In genomic region chr3:109545746-109546145, GRCh38 we compare ENCODE assay signal across 21 cellular contexts.
DNase-seq lines count a peak whose midpoint lies in the region; ATAC-seq lines count a peak whose summit lies in the region.
"Had no signal": no experiment of that assay in that cellular context is flagged by ENCODE, and none has a peak within 500 bp of the region (broad histone marks: within the 10 kb centered on the region; RNA-seq: fewer than 3 reads in every experiment).

No MANE protein-coding gene starts in this region.

- H3K36me3 Mint-ChIP-seq in activated CD4-positive, alpha-beta T cell treated with anti-CD3 and anti-CD28 coated beads, Interleukin-2, amount 10 ng/mL, durations not matched to agents 24 days and 14 days (ENCODE audit: low read depth): no peaks in the 10 kb centered on the region
- no peaks in the 10 kb centered on the region for H3K36me3 Mint-ChIP-seq in activated naive CD8-positive, alpha-beta T cell treated with anti-CD3 and anti-CD28 coated beads for 36 hours

- H3K4me3 Mint-ChIP-seq in activated CD4-positive, alpha-beta T cell treated with anti-CD3 and anti-CD28 coated beads, Interleukin-2, amount 10 ng/mL, durations not matched to agents 24 days and 14 days: no peak overlapping the region
- no peak overlapping the region for H3K4me3 Mint-ChIP-seq in activated naive CD8-positive, alpha-beta T cell treated with anti-CD3 and anti-CD28 coated beads for 36 hours

- no peaks in the 10 kb centered on the region for H3K4me1 Mint-ChIP-seq in activated CD4-positive, alpha-beta T cell treated with anti-CD3 and anti-CD28 coated beads, Interleukin-2, amount 10 ng/mL, durations not matched to agents 24 days and 14 days
- H3K4me1 Mint-ChIP-seq in activated naive CD8-positive, alpha-beta T cell treated with anti-CD3 and anti-CD28 coated beads for 36 hours: no peaks in the 10 kb centered on the region

- intact Hi-C loops in activated CD4-positive, alpha-beta T cell treated with anti-CD3 and anti-CD28 coated beads, Interleukin-2, amount 10 ng/mL, durations not matched to agents 24 days and 14 days (cut with micrococcal nuclease): no loop called here

- no peak overlapping the region for H3K27ac Mint-ChIP-seq in activated CD4-positive, alpha-beta T cell treated with anti-CD3 and anti-CD28 coated beads, Interleukin-2, amount 10 ng/mL, durations not matched to agents 24 days and 14 days
- no peak overlapping the region for H3K27ac Mint-ChIP-seq in activated naive CD8-positive, alpha-beta T cell treated with anti-CD3 and anti-CD28 coated beads for 36 hours

- no peak for ATAC-seq in GM21367 (IDR thresholded peaks at IDR 0.05; ENCODE audit: unreplicated experiment)
- ATAC-seq: HepG2, K562, PC-3, Right ventricle myocardium inferior, SK-N-SH treated with all-trans-retinoic acid at 6 μM for 48 hours had no signal

- DNase-seq in activated CD4-positive, alpha-beta T cell treated with anti-CD3 and anti-CD28 coated beads, Interleukin-2, amount 10 ng/mL, durations not matched to agents 24 days and 14 days: peak; percentile 25
- DNase-seq in activated CD4-positive, alpha-beta T cell treated with anti-CD3 and anti-CD28 coated beads, Interleukin-2, amount 50 U/mL, for 1 hour: no peak
- peak; percentile 24 for DNase-seq in RPMI8226
- no peak for DNase-seq in activated naive CD8-positive, alpha-beta T cell treated with anti-CD3 and anti-CD28 coated beads for 36 hours
- DNase-seq in effector CD8-positive, alpha-beta T cell (lab: John Stamatoyannopoulos, UW): no peak
- DNase-seq: Calu3, DMS79 treated with DMSO at 0.1 percent for 48 hours, GM23248, H7, Kasumi-1, NCI-H2029, NCI-H2227 treated with DMSO at 0.1 percent for 48 hours, NCI-H526 treated with DMSO at 0.1 percent for 48 hours, PC-3, SJCRH30 had no signal

- H3K27ac ChIP-seq in cingulate gyrus (ENCODE audit: low read depth, low read length): peak overlapping the region; percentile 3
- H3K27ac ChIP-seq: GM23248, SJCRH30 had no signal

- peaks cover 3% of the 10 kb centered on the region for H3K9me3 Mint-ChIP-seq in activated CD4-positive, alpha-beta T cell treated with anti-CD3 and anti-CD28 coated beads, Interleukin-2, amount 10 ng/mL, durations not matched to agents 24 days and 14 days
- H3K9me3 Mint-ChIP-seq in activated naive CD8-positive, alpha-beta T cell treated with anti-CD3 and anti-CD28 coated beads for 36 hours: peaks cover 6% of the 10 kb centered on the region

- no peaks in the 10 kb centered on the region for H3K27me3 Mint-ChIP-seq in activated CD4-positive, alpha-beta T cell treated with anti-CD3 and anti-CD28 coated beads, Interleukin-2, amount 10 ng/mL, durations not matched to agents 24 days and 14 days
- H3K27me3 Mint-ChIP-seq in activated naive CD8-positive, alpha-beta T cell treated with anti-CD3 and anti-CD28 coated beads for 36 hours: no peaks in the 10 kb centered on the region

Comparison
In these comparisons a context has a peak if more than half of its experiments do, and no peak if none do; other contexts are left out.
1. DNase-seq: peak in activated CD4-positive, alpha-beta T cell treated with anti-CD3 and anti-CD28 coated beads, Interleukin-2, amount 10 ng/mL, durations not matched to agents 24 days and 14 days (single experiment) and RPMI8226 (single experiment); none in activated CD4-positive, alpha-beta T cell treated with anti-CD3 and anti-CD28 coated beads, Interleukin-2, amount 50 U/mL, for 1 hour (single experiment), activated naive CD8-positive, alpha-beta T cell treated with anti-CD3 and anti-CD28 coated beads for 36 hours (single experiment) and effector CD8-positive, alpha-beta T cell (single experiment).